8 cellular contexts compared by ENCODE assay signal in genomic region chr18:48929212-48929612, GRCh38. TPM values are rescaled to one million over a fixed set of nuclear protein-coding genes. Genes with fewer than 3 reads are reported as not detected.
A peak's percentile ranks its signal among the peaks of the same experiment; 100 is the strongest.
DNase-seq lines count a peak whose midpoint lies in the region; ATAC-seq, FAIRE-seq and TF ChIP-seq lines count a peak whose summit lies in the region.

No MANE protein-coding gene starts in this region.

- no peaks in the 10 kb centered on the region for H3K9me3 Mint-ChIP-seq in T-helper 2 cell treated with Interferon-gamma antibody and Interleukin-4, amounts not matched to agents 5 μg/mL and 100 μg/mL, for 36 hours

- ATAC-seq in GM21717 (IDR thresholded peaks at IDR 0.05; ENCODE audit: unreplicated experiment) (peak; percentile 7), HG03135 (IDR thresholded peaks at IDR 0.05; ENCODE audit: unreplicated experiment) (no peak), GM18505 (IDR thresholded peaks at IDR 0.05; ENCODE audit: unreplicated experiment) (no peak)

- peaks cover 0 to 2% of the 10 kb centered on the region in 2 donors for H3K36me3 ChIP-seq in small intestine (ENCODE audit: control insufficient read depth in 2 of 2, insufficient read depth in 2 of 2, low read length in 2 of 2)

- H3K4me1 Mint-ChIP-seq in T-helper 2 cell treated with Interferon-gamma antibody and Interleukin-4, amounts not matched to agents 5 μg/mL and 100 μg/mL, for 36 hours (ENCODE audit: low read depth): peaks cover 90% of the 10 kb centered on the region

- H3K27me3 Mint-ChIP-seq in T-helper 2 cell treated with Interferon-gamma antibody and Interleukin-4, amounts not matched to agents 5 μg/mL and 100 μg/mL, for 36 hours (ENCODE audit: low read depth): no peaks in the 10 kb centered on the region

- H3K27ac ChIP-seq in small intestine (ENCODE audit: low read depth in 1 of 2, low read length in 1 of 2): peak overlapping the region; percentile 78 to 90

- TF ChIP-seq POLR2A in GM18505 (IDR thresholded peaks at IDR 0.05; ENCODE audit: borderline replicate concordance, extremely low read depth, insufficient read depth, insufficient read length): no peak

- no peak for FAIRE-seq in small intestine (lab: Jason Lieb, UNC)

- peaks cover 46 to 77% of the 10 kb centered on the region in 2 donors for H3K4me1 ChIP-seq in small intestine (ENCODE audit: control insufficient read depth in 2 of 2, insufficient read depth in 1 of 2, low read depth in 1 of 2, low read length in 1 of 2)

- H3K4me3 ChIP-seq in small intestine (ENCODE audit: low read depth in 1 of 2, low read length in 2 of 2): peak overlapping the region in 1 of 2 donors; percentile 7

- peak overlapping the region; percentile 78 for H3K4me3 Mint-ChIP-seq in T-helper 2 cell treated with Interferon-gamma antibody and Interleukin-4, amounts not matched to agents 5 μg/mL and 100 μg/mL, for 36 hours

- peaks cover 20% of the 10 kb centered on the region for H3K36me3 Mint-ChIP-seq in T-helper 2 cell treated with Interferon-gamma antibody and Interleukin-4, amounts not matched to agents 5 μg/mL and 100 μg/mL, for 36 hours (ENCODE audit: low read depth)

- H3K27me3 ChIP-seq in small intestine (ENCODE audit: control insufficient read depth in 2 of 2, insufficient read depth in 2 of 2, low read length in 2 of 2): no peaks in the 10 kb centered on the region

- H3K27ac Mint-ChIP-seq in T-helper 2 cell treated with Interferon-gamma antibody and Interleukin-4, amounts not matched to agents 5 μg/mL and 100 μg/mL, for 36 hours: peak overlapping the region; percentile 79

- DNase-seq in T-helper 2 cell treated with Interferon-gamma antibody and Interleukin-4, amounts not matched to agents 5 μg/mL and 100 μg/mL, for 36 hours (ENCODE audit: low spot score): no peak
- peak; percentile 40 for DNase-seq in foreskin melanocyte
- DNase-seq in small intestine: no peak
- no peak for DNase-seq in NK-92 treated with Interleukin-12 subunit alpha and Interleukin-12 subunit beta, amount 100 ng/mL, for 24 hours (lab: John Stamatoyannopoulos, UW)
- no peak for DNase-seq in NCI-H2171 treated with DMSO at 0.1 percent for 48 hours (lab: John Stamatoyannopoulos, UW)

- WGBS in small intestine, 3 donors: 4 to 22% (median 13%) methylated on average over 2 of the region's 2 CpGs

- no peaks in the 10 kb centered on the region for H3K9me3 ChIP-seq in small intestine (ENCODE audit: control insufficient read depth, low read depth)

RNA-seq across cellular contexts. Expression of gene SMAD7, which starts 21.6 kb away (rescaled TPM):
- 10 to 100 TPM; 17.2 to 24.0 (median 18.3) TPM for polyA plus RNA-seq in small intestine
